Comparison of ENCODE assay signal across 9 cellular contexts in genomic region chr6:24743265-24743943, GRCh38. TPM values are rescaled to one million over a fixed set of nuclear protein-coding genes. Genes with fewer than 3 reads are reported as not detected.
DNase-seq lines count a peak whose midpoint lies in the region; ATAC-seq and TF ChIP-seq lines count a peak whose summit lies in the region.
"Had no signal": no experiment of that assay in that cellular context is flagged by ENCODE, and none has a peak within 500 bp of the region (broad histone marks: within the 10 kb centered on the region; RNA-seq: fewer than 3 reads in every experiment).

No MANE protein-coding gene starts in this region.

- no peaks in the 10 kb centered on the region for H3K9me3 ChIP-seq in Loucy (ENCODE audit: insufficient read depth, low read depth, low read length)
- H3K9me3 ChIP-seq in adrenal gland (replicated peaks in 1 of 3) = no peaks in the 10 kb centered on the region
- H3K9me3 ChIP-seq in left lung = no peaks in the 10 kb centered on the region
- no peaks in the 10 kb centered on the region for H3K9me3 ChIP-seq in effector memory CD4-positive, alpha-beta T cell (ENCODE audit: control insufficient read depth, low read length)

- no peak for TF ChIP-seq POLR2A in adrenal gland (IDR thresholded peaks at IDR 0.05)

- no peak for TF ChIP-seq CTCF in Loucy (conservative IDR thresholded peaks at IDR 0.05; ENCODE audit: low read length)
- no peak for TF ChIP-seq CTCF in adrenal gland (IDR thresholded peaks at IDR 0.05)
- TF ChIP-seq CTCF in left lung (IDR thresholded peaks at IDR 0.05) = no peak

- 42 to 64% (median 56%) methylated on average over 2 of the region's 2 CpGs for WGBS in adrenal gland, 4 donors

- no peak overlapping the region for H3K9ac ChIP-seq in Loucy (ENCODE audit: low read depth, low read length, poor library complexity, severe bottlenecking)

- peak overlapping the region; percentile 10 to 89 (median 57) for H3K27ac ChIP-seq in adrenal gland
- peak overlapping the region; percentile 83 to 91 for H3K27ac ChIP-seq in left lung
- H3K27ac ChIP-seq in temporal lobe (ENCODE audit: low read depth, low read length) = peak overlapping the region; percentile 28
- no peak overlapping the region for H3K27ac ChIP-seq in effector memory CD4-positive, alpha-beta T cell (ENCODE audit: insufficient read depth, low read length, poor library complexity, severe bottlenecking)

- H3K4me2 ChIP-seq in Loucy (ENCODE audit: low read depth, low read length, poor library complexity, severe bottlenecking) = no peak overlapping the region

- no peak overlapping the region for H3K4me3 ChIP-seq in Loucy (ENCODE audit: low read length, poor library complexity, severe bottlenecking)
- peak overlapping the region in 1 of 4 donors; percentile 2 for H3K4me3 ChIP-seq in adrenal gland
- H3K4me3 ChIP-seq in left lung = no peak overlapping the region
- H3K4me3 ChIP-seq in effector memory CD4-positive, alpha-beta T cell (ENCODE audit: insufficient read depth, low read depth, low read length, poor library complexity, severe bottlenecking) = no peak overlapping the region

- peak; percentile 98 for DNase-seq in HCEC 1CT
- DNase-seq in adrenal gland = peak; percentile 33 to 70 (median 57)
- no peak for DNase-seq in left lung
- no peak for DNase-seq in NCI-H2227 (lab: John Stamatoyannopoulos, UW; ENCODE audit: unreplicated experiment)
- no peak for DNase-seq in effector memory CD4-positive, alpha-beta T cell

- intact Hi-C loops in adrenal gland (cut with DNase I) = no loop called here
- intact Hi-C loops in left lung (cut with DNase I) = no loop called here

- no peaks in the 10 kb centered on the region for H3K4me1 ChIP-seq in Loucy (ENCODE audit: insufficient read depth, low read length, poor library complexity, severe bottlenecking)
- peaks cover 0 to 14% of the 10 kb centered on the region in 2 donors for H3K4me1 ChIP-seq in adrenal gland (replicated peaks in 1 of 2)
- H3K4me1 ChIP-seq in left lung = peaks cover 9 to 27% of the 10 kb centered on the region in 2 donors
- H3K4me1 ChIP-seq in effector memory CD4-positive, alpha-beta T cell (ENCODE audit: control insufficient read depth, insufficient read depth, low read length, poor library complexity, severe bottlenecking) = no peaks in the 10 kb centered on the region

- H3K9me2 ChIP-seq in Loucy (replicated peaks; ENCODE audit: low read depth, low read length) = no peaks in the 10 kb centered on the region

- no peaks in the 10 kb centered on the region for H3F3A ChIP-seq in Loucy (ENCODE audit: low read depth)

- H3K79me2 ChIP-seq in Loucy (ENCODE audit: insufficient read depth, low read length) = no peaks in the 10 kb centered on the region

- H4K20me1 ChIP-seq in Loucy (ENCODE audit: insufficient read depth, low read length, poor library complexity, severe bottlenecking) = no peaks in the 10 kb centered on the region

- no peaks in the 10 kb centered on the region for H3K27me3 ChIP-seq in Loucy (ENCODE audit: insufficient read depth, low read length, poor library complexity, severe bottlenecking)
- H3K27me3 ChIP-seq in adrenal gland = no peaks in the 10 kb centered on the region
- H3K27me3 ChIP-seq in left lung = no peaks in the 10 kb centered on the region
- no peaks in the 10 kb centered on the region for H3K27me3 ChIP-seq in effector memory CD4-positive, alpha-beta T cell (replicated peaks; ENCODE audit: control insufficient read depth, insufficient read depth, low read length, poor library complexity, severe bottlenecking)

- H3K36me3 ChIP-seq in Loucy (ENCODE audit: insufficient read depth, low read length) (no peaks in the 10 kb centered on the region), adrenal gland (replicated peaks in 1 of 2) (no peaks in the 10 kb centered on the region), left lung (no peaks in the 10 kb centered on the region)
- no peaks in the 10 kb centered on the region for H3K36me3 ChIP-seq in effector memory CD4-positive, alpha-beta T cell (ENCODE audit: control insufficient read depth, insufficient read depth, low read length)

- H2AFZ ChIP-seq in Loucy (ENCODE audit: low read length) = peak overlapping the region; percentile 57

- ATAC-seq in GM18508 (IDR thresholded peaks at IDR 0.05; ENCODE audit: insufficient read depth, unreplicated experiment) = peak; percentile 75
- peak; percentile 83 for ATAC-seq in left lung

RNA-seq across cellular contexts. Expression of gene C6orf62, which starts 24.4 kb away (rescaled TPM):
- total RNA-seq in adrenal gland = 100 to 1,000 TPM in 4 of 8 donors, 10 to 100 TPM in 4; 57.2 to 121 (median 103) TPM
- 100 to 1,000 TPM in 2 of 3 donors, 10 to 100 TPM in 1; 52.3 to 120 (median 106) TPM for polyA plus RNA-seq in adrenal gland
- 100 to 1,000 TPM; 132 to 144 TPM for total RNA-seq in left lung
- total RNA-seq in temporal lobe = 83.3 TPM

RNA-seq across cellular contexts. Expression of gene GMNN, which starts 31.3 kb away (rescaled TPM):
- total RNA-seq in adrenal gland (10 to 100 TPM in 3 of 8 donors, 1 to 10 TPM in 5; 5.3 to 57.9 (median 8.3) TPM), left lung (10 to 100 TPM; 19.6 to 25.0 TPM), temporal lobe (8.6 TPM)
- polyA plus RNA-seq in adrenal gland = 10 to 100 TPM in 1 of 3 donors, 1 to 10 TPM in 2; 4.1 to 22.0 (median 7.1) TPM

RNA-seq across cellular contexts. Expression of gene ARMH2, which starts 55.3 kb away (rescaled TPM):
- total RNA-seq in adrenal gland = not detected
- polyA plus RNA-seq in adrenal gland = not detected
- under 1 TPM in 1 of 2 donors, not detected in 1; 0.50 TPM for total RNA-seq in left lung
- not detected for total RNA-seq in temporal lobe
- total RNA-seq: dermis microvascular lymphatic vessel endothelial cell had no signal

Comparison
In these comparisons a context has a peak if more than half of its experiments do, and no peak if none do; other contexts are left out.
1. DNase-seq: peak in HCEC 1CT (single experiment) and adrenal gland (7 of 7); none in left lung (0 of 2), NCI-H2227 (single experiment) and effector memory CD4-positive, alpha-beta T cell (0 of 3).